ENCODE assay signal across 8 cellular contexts in the genomic region with DNA sequence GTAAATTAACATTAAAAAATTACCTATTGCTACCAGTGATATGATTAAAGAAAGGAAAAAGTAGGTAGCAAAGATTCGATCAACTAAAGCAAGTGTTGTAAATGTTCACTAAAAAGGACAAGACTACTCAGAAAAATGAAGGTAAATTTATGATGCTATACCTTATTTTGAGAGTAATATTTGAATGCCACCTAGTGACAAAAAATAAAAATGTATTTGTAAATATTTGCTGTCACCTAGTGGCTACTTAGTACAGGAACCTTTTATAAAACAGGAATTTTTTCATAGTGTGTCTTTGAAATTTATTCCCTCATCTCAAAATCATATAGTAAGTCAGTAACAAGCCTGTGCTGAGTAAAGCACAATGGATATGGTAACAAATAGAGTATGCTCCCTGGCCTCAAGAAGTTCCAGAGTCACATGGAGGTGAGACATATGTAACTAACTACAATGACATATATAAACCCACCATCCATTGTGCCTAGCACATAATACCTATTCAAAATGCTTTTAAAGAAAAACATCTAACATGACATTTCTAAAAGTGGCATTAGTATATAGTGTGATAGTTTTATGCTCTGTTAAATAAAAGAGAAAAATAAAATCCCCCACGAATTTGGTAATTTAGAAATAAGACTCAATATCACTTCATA.
DNase-seq lines count a peak whose midpoint lies in the region; ATAC-seq, FAIRE-seq and TF ChIP-seq lines count a peak whose summit lies in the region.

No MANE protein-coding gene starts in this region.

- H3K4me3 ChIP-seq in NB4 (ENCODE audit: low read depth, low read length) (no peak overlapping the region), SU-DHL-6 (ENCODE audit: insufficient read depth, low read length, poor library complexity, severe bottlenecking) (no peak overlapping the region), HepG2 (replicated peaks in 1 of 3; ENCODE audit: insufficient read depth in 1 of 3, low read depth in 2 of 3, low read length in 3 of 3) (no peak overlapping the region)
- no peak overlapping the region for H3K4me3 ChIP-seq in effector memory CD4-positive, alpha-beta T cell (ENCODE audit: insufficient read depth, low read depth, low read length, poor library complexity, severe bottlenecking)

- H4K20me1 ChIP-seq in SU-DHL-6 (ENCODE audit: low read depth, low read length) (no peaks in the 10 kb centered on the region), HepG2 (ENCODE audit: insufficient read depth, low read length) (no peaks in the 10 kb centered on the region)

- no peaks in the 10 kb centered on the region for H3K79me2 ChIP-seq in SU-DHL-6 (ENCODE audit: insufficient read depth, low read length)
- no peaks in the 10 kb centered on the region for H3K79me2 ChIP-seq in HepG2 (ENCODE audit: insufficient read depth, low read length)

- CTCF ChIA-PET in HepG2 (lab: Yijun Ruan, JAX; ENCODE audit: low intra/inter-chr PET ratio, low total read pairs) = interaction anchor here (0.9 kb wide), 1 partner anchor 551 kb away, joined by 4 read pairs; no protein-coding TSS in a partner anchor

- in situ Hi-C loops in HepG2 (cut with HindIII; ENCODE audit: extremely low pct_ligation_motif_present, low pct_unique_long_range_greater_than_20kb) = no loop called here

- no peak for TF ChIP-seq EP300 in HepG2 (IDR thresholded peaks at IDR 0.05; ENCODE audit: low read depth in 2 of 2, low read length in 2 of 2)
- TF ChIP-seq EP300 in HepG2 (CRISPR knock-in tag; IDR thresholded peaks at IDR 0.05; ENCODE audit: borderline replicate concordance) = no peak

- no peaks in the 10 kb centered on the region for H3K27me3 Mint-ChIP-seq in activated T-helper 2 cell treated with anti-CD3 and anti-CD28 coated beads, Interferon-gamma antibody, Interleukin-2, Interleukin-4, amounts not matched to agents 10 μg/mL and 5 μg/mL and 100 μg/mL, durations not matched to agents 14 hours and 24 hours and 36 hours (ENCODE audit: low read depth)

- H3K4me3 Mint-ChIP-seq in activated T-helper 2 cell treated with anti-CD3 and anti-CD28 coated beads, Interferon-gamma antibody, Interleukin-2, Interleukin-4, amounts not matched to agents 10 μg/mL and 5 μg/mL and 100 μg/mL, durations not matched to agents 14 hours and 24 hours and 36 hours (ENCODE audit: low read depth) = no peak overlapping the region

- H2AFZ ChIP-seq in SU-DHL-6 (ENCODE audit: low read depth, low read length, severe bottlenecking) (no peak overlapping the region), HepG2 (ENCODE audit: low read length) (no peak overlapping the region)

- no peak overlapping the region for H3K27ac Mint-ChIP-seq in activated T-helper 2 cell treated with anti-CD3 and anti-CD28 coated beads, Interferon-gamma antibody, Interleukin-2, Interleukin-4, amounts not matched to agents 10 μg/mL and 5 μg/mL and 100 μg/mL, durations not matched to agents 14 hours and 24 hours and 36 hours

- H3K27me3 ChIP-seq in SU-DHL-6 (ENCODE audit: low read length) (no peaks in the 10 kb centered on the region), HepG2 (ENCODE audit: control insufficient read depth in 1 of 2, insufficient read depth in 2 of 2, low read length in 2 of 2) (no peaks in the 10 kb centered on the region)
- H3K27me3 ChIP-seq in effector memory CD4-positive, alpha-beta T cell (replicated peaks; ENCODE audit: control insufficient read depth, insufficient read depth, low read length, poor library complexity, severe bottlenecking) = no peaks in the 10 kb centered on the region

- no peaks in the 10 kb centered on the region for H3K4me1 Mint-ChIP-seq in activated T-helper 2 cell treated with anti-CD3 and anti-CD28 coated beads, Interferon-gamma antibody, Interleukin-2, Interleukin-4, amounts not matched to agents 10 μg/mL and 5 μg/mL and 100 μg/mL, durations not matched to agents 14 hours and 24 hours and 36 hours (ENCODE audit: low read depth)

- no peak for FAIRE-seq in HepG2 (lab: Jason Lieb, UNC)

- peak overlapping the region; percentile 49; the same call in 1 of the 2 replicates for H3K27ac ChIP-seq in SU-DHL-6 (ENCODE audit: low read depth, low read length)
- no peak overlapping the region for H3K27ac ChIP-seq in HepG2 (ENCODE audit: extremely low read length, insufficient read depth, low read length)
- H3K27ac ChIP-seq in effector memory CD4-positive, alpha-beta T cell (ENCODE audit: insufficient read depth, low read length, poor library complexity, severe bottlenecking) = no peak overlapping the region

- H3K36me3 ChIP-seq in SU-DHL-6 (ENCODE audit: low read length) = peaks cover 18% of the 10 kb centered on the region
- no peaks in the 10 kb centered on the region; a peak in 1 of 5 replicates for H3K36me3 ChIP-seq in HepG2 (replicated peaks in 1 of 2; ENCODE audit: control insufficient read depth in 1 of 2, insufficient read depth in 2 of 2, low read length in 2 of 2)
- H3K36me3 ChIP-seq in effector memory CD4-positive, alpha-beta T cell (ENCODE audit: control insufficient read depth, insufficient read depth, low read length) = peaks cover 6% of the 10 kb centered on the region

- H3K4me2 ChIP-seq in SU-DHL-6 (ENCODE audit: low read depth, low read length, poor library complexity, severe bottlenecking) (peak overlapping the region; percentile 35), HepG2 (ENCODE audit: low read depth, low read length) (no peak overlapping the region)

- no peak for TF ChIP-seq POLR2A in NB4 (IDR thresholded peaks at IDR 0.05; ENCODE audit: extremely low read depth, insufficient read length)
- TF ChIP-seq POLR2A in HepG2 (IDR thresholded peaks at IDR 0.05; ENCODE audit: insufficient read depth in 1 of 2, low read depth in 2 of 2, low read length in 2 of 2) = no peak

- H3K9ac ChIP-seq in SU-DHL-6 (ENCODE audit: low read length) (peak overlapping the region; percentile 28; the same call in 1 of the 2 replicates), HepG2 (ENCODE audit: insufficient read depth, low read depth, low read length) (no peak overlapping the region)

- WGBS in HepG2 (ENCODE audit: low lambda C conversion rate) = 86% methylated on average over 2 of the region's 2 CpGs

- no peaks in the 10 kb centered on the region for H3K4me1 ChIP-seq in HepG2 (ENCODE audit: insufficient read depth, low read length)
- no peaks in the 10 kb centered on the region for H3K4me1 ChIP-seq in effector memory CD4-positive, alpha-beta T cell (ENCODE audit: control insufficient read depth, insufficient read depth, low read length, poor library complexity, severe bottlenecking)

- POLR2A ChIA-PET in HepG2 (lab: Yijun Ruan, JAX) = no interaction called here

- TF ChIP-seq CTCF in NB4 (IDR thresholded peaks at IDR 0.05; ENCODE audit: low read depth, low read length) = peak; percentile 9
- peak; percentile 60 for TF ChIP-seq CTCF in SU-DHL-6 (IDR thresholded peaks at IDR 0.05; ENCODE audit: insufficient read depth, low read length, poor library complexity, severe bottlenecking)
- peak; percentile 31; the same call in 1 of the 2 replicates for TF ChIP-seq CTCF in HepG2 (CRISPR knock-in tag; IDR thresholded peaks at IDR 0.05)

- intact Hi-C loops in HepG2 (cut with micrococcal nuclease; ENCODE audit: unreplicated experiment) = loop anchor here (2.0 to 10.0 kb wide), 3 partner anchors 331 to 793 kb away; no protein-coding TSS in a partner anchor
- intact Hi-C loops in activated T-helper 2 cell treated with anti-CD3 and anti-CD28 coated beads, Interferon-gamma antibody, Interleukin-2, Interleukin-4, amounts not matched to agents 10 μg/mL and 5 μg/mL and 100 μg/mL, durations not matched to agents 14 hours and 24 hours and 36 hours (cut with micrococcal nuclease) = loop anchor here (5.0 kb wide), 1 partner anchor 541 kb away; no protein-coding TSS in a partner anchor

- no TSS peak for BruUV-seq in HepG2 (replicated peaks; lab: Mats Ljungman, UMichigan)

- H3K36me3 Mint-ChIP-seq in activated T-helper 2 cell treated with anti-CD3 and anti-CD28 coated beads, Interferon-gamma antibody, Interleukin-2, Interleukin-4, amounts not matched to agents 10 μg/mL and 5 μg/mL and 100 μg/mL, durations not matched to agents 14 hours and 24 hours and 36 hours (ENCODE audit: low read depth) = peaks cover 7% of the 10 kb centered on the region

- no peak for TF ChIP-seq RAD21 in HepG2 (CRISPR knock-in tag; IDR thresholded peaks at IDR 0.05)

- peaks cover 11% of the 10 kb centered on the region for H3F3A ChIP-seq in SU-DHL-6 (ENCODE audit: insufficient read depth)

- peak; percentile 82 for ATAC-seq in GM19351 (IDR thresholded peaks at IDR 0.05; ENCODE audit: unreplicated experiment)
- ATAC-seq in HepG2 = 0 out of 3 replicates have a peak, but pooled peaks have one; percentile 41

- H3K9me3 ChIP-seq in SU-DHL-6 (ENCODE audit: insufficient read depth, low read length) (no peaks in the 10 kb centered on the region), HepG2 (ENCODE audit: low read length) (no peaks in the 10 kb centered on the region)
- H3K9me3 ChIP-seq in effector memory CD4-positive, alpha-beta T cell (ENCODE audit: control insufficient read depth, low read length) = no peaks in the 10 kb centered on the region

- peak; percentile 58 to 60 for DNase-seq in AML-193 (lab: John Stamatoyannopoulos, UW)
- peak; percentile 38 for DNase-seq in NB4 (ENCODE audit: low read depth)
- DNase-seq in HepG2 (ENCODE audit: low spot score) = no peak
- DNase-seq in activated T-helper 2 cell treated with anti-CD3 and anti-CD28 coated beads, Interferon-gamma antibody, Interleukin-2, Interleukin-4, amounts not matched to agents 10 μg/mL and 5 μg/mL and 100 μg/mL, durations not matched to agents 14 hours and 24 hours and 36 hours (ENCODE audit: low spot score) = no peak
- DNase-seq in effector memory CD4-positive, alpha-beta T cell = no peak
- no peak for DNase-seq in HK-2 (ENCODE audit: unreplicated experiment)

- H3K9me3 Mint-ChIP-seq in activated T-helper 2 cell treated with anti-CD3 and anti-CD28 coated beads, Interferon-gamma antibody, Interleukin-2, Interleukin-4, amounts not matched to agents 10 μg/mL and 5 μg/mL and 100 μg/mL, durations not matched to agents 14 hours and 24 hours and 36 hours = no peaks in the 10 kb centered on the region

- H3K9me2 ChIP-seq in SU-DHL-6 (replicated peaks; ENCODE audit: insufficient read depth, low read length) = no peaks in the 10 kb centered on the region

TF ChIP-seq in HepG2, 621 proteins besides CTCF, POLR2A, EP300 and RAD21:
- peak; percentile 48 for TF ChIP-seq STAG1 (CRISPR knock-in tag; IDR thresholded peaks at IDR 0.05)
- 0 out of 2 replicates have a peak, but pooled peaks have one; percentile 14 for TF ChIP-seq FOXA3 (CRISPR knock-in tag; IDR thresholded peaks at IDR 0.05)
- no peak for TF ChIP-seq FOXA1 (IDR thresholded peaks at IDR 0.05)
- peak; percentile 39; the same call in 1 of the 2 replicates for TF ChIP-seq FOXA1 (CRISPR knock-in tag; IDR thresholded peaks at IDR 0.05)
- no peak for TF ChIP-seq GATAD1 (CRISPR knock-in tag; IDR thresholded peaks at IDR 0.05)

Comparison
In these comparisons a context has a peak if more than half of its experiments do, and no peak if none do; other contexts are left out.
1. DNase-seq: peak in AML-193 (2 of 2) and NB4 (single experiment); none in HepG2 (single experiment), activated T-helper 2 cell treated with anti-CD3 and anti-CD28 coated beads, Interferon-gamma antibody, Interleukin-2, Interleukin-4, amounts not matched to agents 10 μg/mL and 5 μg/mL and 100 μg/mL, durations not matched to agents 14 hours and 24 hours and 36 hours (single experiment), effector memory CD4-positive, alpha-beta T cell (0 of 3) and HK-2 (single experiment).
2. CTCF ChIP-seq: peak in every context shown above with its lines; median percentile 60 in SU-DHL-6; 31 in HepG2; 9 in NB4.